ENCODE assay signal across 21 cellular contexts in genomic region chr2:9341351-9341887, GRCh38.
DNase-seq lines count a peak whose midpoint lies in the region; ATAC-seq and TF ChIP-seq lines count a peak whose summit lies in the region.
"Had no signal": no experiment of that assay in that cellular context is flagged by ENCODE, and none has a peak within 500 bp of the region (broad histone marks: within the 10 kb centered on the region; RNA-seq: fewer than 3 reads in every experiment).

No MANE protein-coding gene starts in this region.

- intact Hi-C loops in body of pancreas (cut with DNase I): loop anchor here (10.0 kb wide), 1 partner anchor 197 kb away; no protein-coding TSS in a partner anchor

- no peak overlapping the region for H3K4me3 Mint-ChIP-seq in GM23338
- H3K4me3 Mint-ChIP-seq: CD14-positive monocyte; CD4-positive, alpha-beta T cell; CD8-positive, alpha-beta memory T cell; H9 had no signal

- WGBS in body of pancreas, 2 donors: 53 to 72% methylated on average over 12 of the region's 12 CpGs
- WGBS in GM23248 (ENCODE audit: low coverage in 1 of 2, low lambda C conversion rate in 2 of 2, missing lambda C conversion rate in 2 of 2), 2 experiments: 92 to 93% methylated on average over 12 of the region's 12 CpGs

- no peak overlapping the region for H2AFZ ChIP-seq in GM23338
- H2AFZ ChIP-seq in GM23248: no peak overlapping the region

- H3K9me3 Mint-ChIP-seq in GM23338: no peaks in the 10 kb centered on the region
- H3K9me3 Mint-ChIP-seq: CD4-positive, alpha-beta T cell; CD8-positive, alpha-beta memory T cell; H9 had no signal

- H3K27me3 ChIP-seq in GM23338 (ENCODE audit: insufficient read depth) (no peaks in the 10 kb centered on the region), body of pancreas (no peaks in the 10 kb centered on the region), GM23248 (replicated peaks; ENCODE audit: insufficient read depth) (no peaks in the 10 kb centered on the region)
- H3K27me3 ChIP-seq: BE2C; BLaER1 treated with 17β-estradiol and CSF1 and Interleukin-3, amounts not matched to agents 10 nM and 100 nM had no signal

- peak overlapping the region; percentile 18; the same call in 1 of the 2 replicates for H3K27ac Mint-ChIP-seq in GM23338
- H3K27ac Mint-ChIP-seq: CD4-positive, alpha-beta T cell; CD8-positive, alpha-beta memory T cell had no signal

- no peak overlapping the region for H3K4me2 ChIP-seq in GM23338
- no peak overlapping the region for H3K4me2 ChIP-seq in GM23248 (ENCODE audit: unreplicated experiment)
- H3K4me2 ChIP-seq: A549; BLaER1 treated with 17β-estradiol and CSF1 and Interleukin-3, amounts not matched to agents 10 nM and 100 nM had no signal

- H3K9me2 ChIP-seq in GM23338 (ENCODE audit: insufficient read depth): no peaks in the 10 kb centered on the region
- H3K9me2 ChIP-seq in GM23248 (ENCODE audit: insufficient read depth): no peaks in the 10 kb centered on the region

- H3K79me2 ChIP-seq in GM23338 (replicated peaks; ENCODE audit: insufficient read depth) (no peaks in the 10 kb centered on the region), GM23248 (ENCODE audit: insufficient read depth) (peaks cover 47% of the 10 kb centered on the region)

- in situ Hi-C loops in KBM-7 (cut with MboI; ENCODE audit: low pct_unique_long_range_greater_than_20kb, low sequenced_read_pairs): loop anchor here (25.0 kb wide), 1 partner anchor 204 kb away; no protein-coding TSS in a partner anchor
- in situ Hi-C loops in GM23248 (cut with MboI): no loop called here

- H3F3A ChIP-seq in GM23338 (replicated peaks; ENCODE audit: low read depth) (no peaks in the 10 kb centered on the region), GM23248 (ENCODE audit: insufficient read depth) (peaks cover 27% of the 10 kb centered on the region)

- H3K9ac ChIP-seq in GM23248: no peak overlapping the region
- H3K9ac ChIP-seq: BLaER1 treated with 17β-estradiol and CSF1 and Interleukin-3, amounts not matched to agents 10 nM and 100 nM had no signal

- peaks cover under 1% of the 10 kb centered on the region; the same call in 2 of the 3 replicates for H3K4me1 Mint-ChIP-seq in GM23338
- H3K4me1 Mint-ChIP-seq: CD8-positive, alpha-beta memory T cell had no signal

- H3K36me3 ChIP-seq in GM23338 (ENCODE audit: insufficient read depth): no peaks in the 10 kb centered on the region
- no peaks in the 10 kb centered on the region for H3K36me3 ChIP-seq in body of pancreas (replicated peaks in 1 of 2; ENCODE audit: insufficient read depth in 1 of 2, low read depth in 2 of 2)
- peaks cover 39% of the 10 kb centered on the region for H3K36me3 ChIP-seq in GM23248 (ENCODE audit: low read depth)
- H3K36me3 ChIP-seq: BE2C had no signal

- H3K4me3 ChIP-seq in GM23338 (no peak overlapping the region), body of pancreas (no peak overlapping the region), GM23248 (no peak overlapping the region)
- H3K4me3 ChIP-seq: A549; BLaER1 treated with 17β-estradiol and CSF1 and Interleukin-3, amounts not matched to agents 10 nM and 100 nM had no signal

- no peak for DNase-seq in GM23338 (ENCODE audit: low spot score)
- peak in 3 of 4 donors; percentile 26 to 28 (median 28) for DNase-seq in body of pancreas
- peak; percentile 76 for DNase-seq in kidney tubule cell (ENCODE audit: low spot score)
- peak; percentile 62 for DNase-seq in putamen (ENCODE audit: low spot score)
- no peak for DNase-seq in KBM-7
- DNase-seq in GM23248: no peak
- DNase-seq: 8988T; ACHN; AML-193; BE2C; CD4-positive, alpha-beta T cell; CD8-positive, alpha-beta memory T cell; DMS 273 treated with DMSO at 0.1 percent for 48 hours; DMS79; GF-D8; H9 had no signal

- H3K9me3 ChIP-seq in body of pancreas (no peaks in the 10 kb centered on the region), GM23248 (ENCODE audit: low read depth) (no peaks in the 10 kb centered on the region)
- H3K9me3 ChIP-seq: A549, BE2C had no signal

- H3K27ac ChIP-seq in GM23338 (ENCODE audit: low read depth) (no peak overlapping the region), body of pancreas (peak overlapping the region; percentile 48 to 68 (median 62)), GM23248 (no peak overlapping the region)
- H3K27ac ChIP-seq: A549; BLaER1 treated with 17β-estradiol and CSF1 and Interleukin-3, amounts not matched to agents 10 nM and 100 nM had no signal

- H3K4me1 ChIP-seq in GM23338 (ENCODE audit: insufficient read depth) (no peaks in the 10 kb centered on the region), body of pancreas (peaks cover 19% of the 10 kb centered on the region), GM23248 (ENCODE audit: insufficient read depth) (peaks cover 15% of the 10 kb centered on the region)

- peaks cover 16% of the 10 kb centered on the region; the same call in 2 of the 3 replicates for H3K36me3 Mint-ChIP-seq in GM23338 (ENCODE audit: low read depth)
- H3K36me3 Mint-ChIP-seq: CD8-positive, alpha-beta memory T cell had no signal

- no peaks in the 10 kb centered on the region for H3K27me3 Mint-ChIP-seq in GM23338 (ENCODE audit: insufficient read depth, low read depth, poor library complexity)
- H3K27me3 Mint-ChIP-seq: CD4-positive, alpha-beta T cell had no signal

- no peak for TF ChIP-seq CTCF in GM23338 (conservative IDR thresholded peaks at IDR 0.05; ENCODE audit: low read depth in 2 of 2)
- TF ChIP-seq CTCF in body of pancreas (IDR thresholded peaks at IDR 0.05): no peak

- no peak for TF ChIP-seq POLR2A in body of pancreas (IDR thresholded peaks at IDR 0.05)

- ATAC-seq in GM23338 (no peak), body of pancreas (peak; percentile 73), HG02981 (IDR thresholded peaks at IDR 0.05; ENCODE audit: unreplicated experiment) (no peak)
- ATAC-seq: A549, HCT116 had no signal

- no peaks in the 10 kb centered on the region for H4K20me1 ChIP-seq in GM23338 (replicated peaks; ENCODE audit: insufficient read depth)
- no peaks in the 10 kb centered on the region for H4K20me1 ChIP-seq in GM23248 (ENCODE audit: insufficient read depth)
- H4K20me1 ChIP-seq: BLaER1 treated with 17β-estradiol and CSF1 and Interleukin-3, amounts not matched to agents 10 nM and 100 nM had no signal

TF ChIP-seq in GM23338, 12 proteins besides CTCF, POLR2A, EP300 and RAD21 (continues in another document):
- TF ChIP-seq ZNF331 (CRISPR knock-in tag; IDR thresholded peaks at IDR 0.05; ENCODE audit: low read depth) (no peak), STAT1 (IDR thresholded peaks at IDR 0.05; ENCODE audit: unreplicated experiment) (no peak), ZNF462 (CRISPR knock-in tag; IDR thresholded peaks at IDR 0.05) (no peak), CREB1 (CRISPR knock-in tag; IDR thresholded peaks at IDR 0.05; ENCODE audit: low read depth) (no peak), ZNF114 (CRISPR knock-in tag; IDR thresholded peaks at IDR 0.05) (no peak), EZH2phosphoT487 (IDR thresholded peaks at IDR 0.05; ENCODE audit: unreplicated experiment) (no peak)

Comparison
In these comparisons a context has a peak if more than half of its experiments do, and no peak if none do; other contexts are left out.
1. DNase-seq: peak in body of pancreas (3 of 4), kidney tubule cell (single experiment) and putamen (single experiment); none in GM23338 (single experiment), KBM-7 (single experiment) and GM23248 (single experiment).
2. H3K27ac ChIP-seq: peak in body of pancreas (4 of 4); none in GM23338 (single experiment) and GM23248 (single experiment).